Comparison of ENCODE assay signal across 10 cellular contexts in the genomic region with DNA sequence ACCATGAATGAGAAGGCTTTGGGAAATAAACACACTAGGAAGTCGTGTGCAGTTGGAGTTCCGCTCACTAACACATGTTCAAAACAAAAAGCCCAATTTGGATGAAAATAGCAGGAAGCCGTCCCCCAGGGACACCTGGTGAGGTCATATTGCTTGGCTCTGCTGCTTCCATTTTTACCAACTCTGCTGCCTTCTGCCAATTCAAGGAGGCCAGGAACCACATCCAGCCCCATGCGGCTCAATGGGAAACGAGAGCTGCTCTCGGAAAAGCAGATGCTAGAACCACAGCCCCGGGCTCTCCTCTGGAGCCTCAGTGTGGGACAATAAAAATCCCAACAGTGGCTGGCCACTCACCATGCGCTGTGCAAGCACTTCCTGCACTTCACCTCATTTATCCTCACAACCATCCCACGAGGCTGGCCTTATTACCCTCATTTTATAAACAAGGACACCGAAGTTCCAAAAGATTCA. TPM values are rescaled to one million over a fixed set of nuclear protein-coding genes. Genes with fewer than 3 reads are reported as not detected.
DNase-seq lines count a peak whose midpoint lies in the region; ATAC-seq and TF ChIP-seq lines count a peak whose summit lies in the region.
"Had no signal": no experiment of that assay in that cellular context is flagged by ENCODE, and none has a peak within 500 bp of the region (broad histone marks: within the 10 kb centered on the region; RNA-seq: fewer than 3 reads in every experiment).

No MANE protein-coding gene starts in this region.

- no peaks in the 10 kb centered on the region for H3K27me3 ChIP-seq in mucosa of rectum (ENCODE audit: control insufficient read depth in 2 of 2, insufficient read depth in 2 of 2, low read length in 2 of 2)
- H3K27me3 ChIP-seq in aorta (ENCODE audit: control insufficient read depth in 1 of 2, insufficient read depth in 2 of 2, low read length in 1 of 2): no peaks in the 10 kb centered on the region
- H3K27me3 ChIP-seq in HAP-1 (ENCODE audit: low read depth): no peaks in the 10 kb centered on the region

- no peak overlapping the region for H3K9ac ChIP-seq in mucosa of rectum (ENCODE audit: low read depth in 1 of 2, low read length in 2 of 2)

- 12 to 14% methylated on average over 10 of the region's 10 CpGs for WGBS in aorta, 2 donors

- peak overlapping the region; percentile 69 to 71 for H3K27ac ChIP-seq in mucosa of rectum (ENCODE audit: low read depth in 2 of 2, low read length in 2 of 2)
- peak overlapping the region; percentile 73 to 96 for H3K27ac ChIP-seq in aorta (ENCODE audit: low read depth in 1 of 2, low read length in 2 of 2)

- H3K4me3 ChIP-seq in mucosa of rectum (ENCODE audit: low read length in 2 of 2): no peak overlapping the region
- H3K4me3 ChIP-seq in aorta (ENCODE audit: low read length in 2 of 2): no peak overlapping the region
- no peak overlapping the region for H3K4me3 ChIP-seq in HAP-1

- H3K4me3 Mint-ChIP-seq in natural killer cell treated with Interleukin-12 subunit alpha and Interleukin-12 subunit beta and Interleukin-15 and Interleukin-18, amount 100 ng/mL, for 72 hours: no peak overlapping the region
- H3K4me3 Mint-ChIP-seq in natural killer cell: no peak overlapping the region
- H3K4me3 Mint-ChIP-seq: activated CD4-positive, alpha-beta T cell treated with anti-CD3 and anti-CD28 coated beads for 36 hours; naive thymus-derived CD8-positive, alpha-beta T cell had no signal

- TF ChIP-seq CTCF in natural killer cell (IDR thresholded peaks at IDR 0.05): no peak

- peaks cover 39% of the 10 kb centered on the region for H3K36me3 Mint-ChIP-seq in natural killer cell treated with Interleukin-12 subunit alpha and Interleukin-12 subunit beta and Interleukin-15 and Interleukin-18, amount 100 ng/mL, for 72 hours
- no peaks in the 10 kb centered on the region for H3K36me3 Mint-ChIP-seq in natural killer cell
- H3K36me3 Mint-ChIP-seq: naive thymus-derived CD8-positive, alpha-beta T cell had no signal

- no peaks in the 10 kb centered on the region for H3K9me3 Mint-ChIP-seq in natural killer cell treated with Interleukin-12 subunit alpha and Interleukin-12 subunit beta and Interleukin-15 and Interleukin-18, amount 100 ng/mL, for 72 hours
- H3K9me3 Mint-ChIP-seq in natural killer cell: no peaks in the 10 kb centered on the region
- H3K9me3 Mint-ChIP-seq: naive thymus-derived CD8-positive, alpha-beta T cell had no signal

- peaks cover 35 to 41% of the 10 kb centered on the region in 2 donors for H3K4me1 Mint-ChIP-seq in natural killer cell treated with Interleukin-12 subunit alpha and Interleukin-12 subunit beta and Interleukin-15 and Interleukin-18, amount 100 ng/mL, for 72 hours (ENCODE audit: low read depth in 2 of 2)
- peaks cover 0 to 13% of the 10 kb centered on the region in 2 donors for H3K4me1 Mint-ChIP-seq in natural killer cell

- intact Hi-C loops in natural killer cell (cut with micrococcal nuclease) (no loop called here), aorta (cut with DNase I) (loop anchor here in 1 of 2 donors (5.0 to 10.0 kb wide), 2 partner anchors 50 to 177 kb away; no protein-coding TSS in a partner anchor)

- H3K4me1 ChIP-seq in mucosa of rectum (ENCODE audit: control insufficient read depth in 2 of 2, insufficient read depth in 2 of 2, low read length in 2 of 2): peaks cover 7 to 15% of the 10 kb centered on the region in 2 donors
- peaks cover 7 to 9% of the 10 kb centered on the region in 2 donors for H3K4me1 ChIP-seq in aorta (ENCODE audit: control insufficient read depth in 1 of 2, insufficient read depth in 2 of 2, low read length in 2 of 2)
- H3K4me1 ChIP-seq in HAP-1: no peaks in the 10 kb centered on the region

- no peak for ATAC-seq in natural killer cell treated with Interleukin-12 subunit alpha and Interleukin-12 subunit beta and Interleukin-15 and Interleukin-18, amount 100 ng/mL, for 72 hours
- ATAC-seq in natural killer cell: no peak
- ATAC-seq in aorta (ENCODE audit: low FRiP score): peak; percentile 62
- ATAC-seq: activated CD4-positive, alpha-beta T cell treated with anti-CD3 and anti-CD28 coated beads for 36 hours; naive thymus-derived CD8-positive, alpha-beta T cell had no signal

- no peaks in the 10 kb centered on the region for H3K27me3 Mint-ChIP-seq in natural killer cell treated with Interleukin-12 subunit alpha and Interleukin-12 subunit beta and Interleukin-15 and Interleukin-18, amount 100 ng/mL, for 72 hours
- peaks cover 6 to 11% of the 10 kb centered on the region in 2 donors for H3K27me3 Mint-ChIP-seq in natural killer cell (ENCODE audit: low read depth in 2 of 2)
- H3K27me3 Mint-ChIP-seq: activated CD4-positive, alpha-beta T cell treated with anti-CD3 and anti-CD28 coated beads for 36 hours had no signal

- no peaks in the 10 kb centered on the region for H3K9me3 ChIP-seq in mucosa of rectum (ENCODE audit: control insufficient read depth in 2 of 2, low read length in 2 of 2)
- no peaks in the 10 kb centered on the region for H3K9me3 ChIP-seq in aorta (ENCODE audit: control insufficient read depth, low read length)
- no peaks in the 10 kb centered on the region for H3K9me3 ChIP-seq in HAP-1

- peaks cover 0 to 2% of the 10 kb centered on the region in 2 donors for H3K36me3 ChIP-seq in mucosa of rectum (ENCODE audit: control insufficient read depth in 2 of 2, insufficient read depth in 2 of 2, low read length in 2 of 2)
- no peaks in the 10 kb centered on the region for H3K36me3 ChIP-seq in aorta (ENCODE audit: control insufficient read depth in 1 of 2, insufficient read depth in 2 of 2, low read length in 1 of 2)
- H3K36me3 ChIP-seq in HAP-1 (replicated peaks): no peaks in the 10 kb centered on the region

- no peak for DNase-seq in natural killer cell treated with Interleukin-12 subunit alpha and Interleukin-12 subunit beta and Interleukin-15 and Interleukin-18, amount 100 ng/mL, for 72 hours (ENCODE audit: low spot score)
- DNase-seq in natural killer cell: no peak
- peak; percentile 72 for DNase-seq in cerebellum (ENCODE audit: low spot score)
- DNase-seq in aorta: peak; percentile 77 to 91
- DNase-seq in HAP-1 (ENCODE audit: low spot score in 2 of 2): no peak
- DNase-seq in T-helper 9 cell: no peak
- no peak for DNase-seq in NCI-H2029 (lab: John Stamatoyannopoulos, UW)
- DNase-seq: activated CD4-positive, alpha-beta T cell treated with anti-CD3 and anti-CD28 coated beads for 36 hours; naive thymus-derived CD8-positive, alpha-beta T cell had no signal

- in situ Hi-C loops in HAP-1 (cut with MboI; ENCODE audit: low sequenced_read_pairs): no loop called here

- peak overlapping the region; percentile 17 to 66 for H3K27ac Mint-ChIP-seq in natural killer cell treated with Interleukin-12 subunit alpha and Interleukin-12 subunit beta and Interleukin-15 and Interleukin-18, amount 100 ng/mL, for 72 hours
- no peak overlapping the region for H3K27ac Mint-ChIP-seq in natural killer cell

RNA-seq across cellular contexts. Expression of a gene that starts 13.4 kb away (rescaled TPM):
- total RNA-seq in natural killer cell treated with Interleukin-12 subunit alpha and Interleukin-12 subunit beta and Interleukin-15 and Interleukin-18, amount 100 ng/mL, for 72 hours: 100 to 1,000 TPM; 358 to 384 TPM
- total RNA-seq in natural killer cell (10 to 100 TPM in 1 of 3 donors, 1 to 10 TPM in 2; 1.2 to 28.0 (median 4.7) TPM), cerebellum (11.8 TPM), aorta (10 to 100 TPM; 31.0 to 42.8 TPM)
- polyA plus RNA-seq in aorta: 1 to 10 TPM; 1.5 to 9.6 TPM

Comparison
In these comparisons a context has a peak if more than half of its experiments do, and no peak if none do; other contexts are left out.
1. H3K27ac Mint-ChIP-seq: peak in natural killer cell treated with Interleukin-12 subunit alpha and Interleukin-12 subunit beta and Interleukin-15 and Interleukin-18, amount 100 ng/mL, for 72 hours (2 of 2); none in natural killer cell (0 of 2).
2. RNA of a gene that starts 13.4 kb away (total RNA-seq): 358 to 384 TPM in natural killer cell treated with Interleukin-12 subunit alpha and Interleukin-12 subunit beta and Interleukin-15 and Interleukin-18, amount 100 ng/mL, for 72 hours; 31.0 to 42.8 TPM in aorta, 11.8 TPM in cerebellum (single experiment) and 1.2 to 28.0 TPM in natural killer cell; every median in the first group is over 4 times any median in the second.
3. DNase-seq: peak in cerebellum (single experiment) and aorta (2 of 2); none in natural killer cell treated with Interleukin-12 subunit alpha and Interleukin-12 subunit beta and Interleukin-15 and Interleukin-18, amount 100 ng/mL, for 72 hours (single experiment), natural killer cell (single experiment), HAP-1 (0 of 2), T-helper 9 cell (single experiment) and NCI-H2029 (single experiment).